Comparison of ENCODE assay signal across 35 cellular contexts in genomic region chr7:68873616-68874015, GRCh38.
"Had no signal": no experiment of that assay in that cellular context is flagged by ENCODE, and none has a peak within 500 bp of the region (broad histone marks: within the 10 kb centered on the region; RNA-seq: fewer than 3 reads in every experiment).

No MANE protein-coding gene starts in this region.

- H3K9me3 ChIP-seq: adrenal gland, body of pancreas, breast epithelium had no signal

- ATAC-seq: activated CD8-positive, alpha-beta T cell treated with anti-CD3 and anti-CD28 coated beads for 36 hours; activated naive CD4-positive, alpha-beta T cell treated with anti-CD3 and anti-CD28 coated beads, Interleukin-2, amount 50 U/mL, for 72 hours; activated T-cell treated with anti-CD3 and anti-CD28 coated beads, Interleukin-2, amount 50 U/mL, for 4 hours; activated T-cell treated with anti-CD3 and anti-CD28 coated beads, Interleukin-2, amount 50 U/mL, for 72 hours; activated T-helper 17 cell treated with anti-CD3 and anti-CD28 coated beads, Interleukin-2, amount 50 U/mL, for 72 hours; body of pancreas had no signal

- H3K4me3 ChIP-seq: adrenal gland, body of pancreas, breast epithelium had no signal

- H3K4me1 ChIP-seq: adrenal gland, body of pancreas, breast epithelium had no signal

- DNase-seq: activated B cell treated with CpG ODN at 0.5 μM for 24 hours; activated CD4-positive, alpha-beta memory T cell treated with anti-CD3 and anti-CD28 coated beads for 36 hours; activated CD4-positive, alpha-beta T cell treated with anti-CD3 and anti-CD28 coated beads for 4 hours; activated CD4-positive, alpha-beta T cell treated with anti-CD3 and anti-CD28 coated beads, Interleukin-2, amount 10 ng/mL, durations not matched to agents 24 days and 14 days; activated CD4-positive, alpha-beta T cell treated with anti-CD3 and anti-CD28 coated beads, Interleukin-2, amount 50 U/mL, for 1 hour; activated CD4-positive, alpha-beta T cell treated with anti-CD3 and anti-CD28 coated beads, Interleukin-2, amount 50 U/mL, for 4 hours; activated CD4-positive, CD25-positive, alpha-beta regulatory T cell treated with anti-CD3 and anti-CD28 coated beads, Interleukin-2, amount 50 U/mL, for 72 hours; activated CD8-positive, alpha-beta memory T cell treated with anti-CD3 and anti-CD28 coated beads, Interleukin-2, amount 50 U/mL, for 4 hours; activated CD8-positive, alpha-beta T cell treated with anti-CD3 and anti-CD28 coated beads for 36 hours; activated effector memory CD4-positive, alpha-beta T cell treated with anti-CD3 and anti-CD28 coated beads, Interleukin-2, amount 50 U/mL, for 16 hours; activated gamma-delta T cell treated with Interleukin-2 at 50 U/mL for 16 hours; activated naive CD4-positive, alpha-beta T cell; activated naive CD4-positive, alpha-beta T cell treated with anti-CD3 and anti-CD28 coated beads for 36 hours; activated naive CD4-positive, alpha-beta T cell treated with anti-CD3 and anti-CD28 coated beads, Interleukin-2, amount 50 U/mL, for 16 hours; activated naive CD8-positive, alpha-beta T cell treated with anti-CD3 and anti-CD28 coated beads for 36 hours; activated T-cell treated with anti-CD3 and anti-CD28 coated beads for 4 hours; activated T-cell treated with anti-CD3 and anti-CD28 coated beads, Interleukin-2, amount 50 U/mL, for 1 hour; activated T-cell treated with anti-CD3 and anti-CD28 coated beads, Interleukin-2, amount 50 U/mL, for 4 hours; activated T-cell treated with anti-CD3 and anti-CD28 coated beads, Interleukin-2, amount 50 U/mL, for 72 hours; adrenal gland; amniotic stem cell; aorta; body of pancreas; brain microvascular endothelial cell; central memory CD4-positive, alpha-beta T cell; SW 1271; T-helper 1 cell; T-helper 2 cell; T-helper 9 cell had no signal

- H3K27me3 ChIP-seq: adrenal gland, body of pancreas, brain microvascular endothelial cell, breast epithelium had no signal

- FAIRE-seq: astrocyte, TTC549 had no signal

- H3K36me3 ChIP-seq: adrenal gland, brain microvascular endothelial cell, breast epithelium had no signal

- H3K27ac ChIP-seq: adrenal gland, body of pancreas, brain microvascular endothelial cell, breast epithelium, VCaP had no signal
